8 cellular contexts compared by ENCODE assay signal in the genomic region with DNA sequence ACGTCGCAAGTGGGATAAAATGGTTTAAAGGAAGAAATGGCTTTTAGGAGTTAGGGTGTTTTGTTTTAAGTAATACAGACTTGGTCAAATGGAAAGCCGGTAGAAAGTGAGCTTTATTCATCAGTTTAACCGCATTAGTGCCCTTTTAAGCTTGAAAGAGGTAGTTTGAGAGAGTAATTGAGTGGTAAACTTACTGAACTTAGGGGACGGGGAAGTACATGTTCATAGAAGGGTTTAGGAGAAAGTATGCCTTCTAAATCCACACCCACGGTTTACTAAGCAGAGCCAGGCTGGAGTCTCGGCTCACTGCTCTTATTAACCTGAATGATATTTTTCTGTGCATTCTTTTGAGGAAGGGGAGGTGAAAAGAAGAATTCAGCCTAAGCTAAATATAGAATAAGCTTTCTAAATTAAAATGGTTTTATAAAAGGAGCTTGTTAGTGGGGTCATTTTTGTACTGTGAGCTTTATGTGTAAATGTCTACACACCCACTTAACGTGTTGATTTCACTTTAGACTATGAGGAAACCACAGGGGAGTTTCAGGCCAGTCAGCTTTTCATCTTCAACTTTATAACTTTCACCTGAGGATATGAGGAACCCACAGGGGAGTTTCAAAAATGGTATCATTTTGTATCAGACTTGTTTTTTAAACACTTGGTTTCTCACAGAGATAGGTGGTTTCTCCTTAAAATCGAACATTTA. TPM values are rescaled to one million over a fixed set of nuclear protein-coding genes. Genes with fewer than 3 reads are reported as not detected.
DNase-seq lines count a peak whose midpoint lies in the region; ATAC-seq and TF ChIP-seq lines count a peak whose summit lies in the region.
"Not testable (repeated sequence)": the region's sequence is repeated elsewhere in the genome, so short reads cannot be mapped to it uniquely, and the experiment has no call there.

No MANE protein-coding gene starts in this region.

- not testable (repeated sequence) for H3K9me3 Mint-ChIP-seq in activated T-cell treated with anti-CD3 and anti-CD28 coated beads, Interleukin-2, amount 50 U/mL, for 24 hours; central memory CD8-positive, alpha-beta T cell

- H3K27me3 ChIP-seq in left lung: not testable (repeated sequence)

- H3K4me3 Mint-ChIP-seq in activated T-cell treated with anti-CD3 and anti-CD28 coated beads, Interleukin-2, amount 50 U/mL, for 24 hours: peak overlapping the region; percentile 66
- peak overlapping the region; percentile 76 for H3K4me3 Mint-ChIP-seq in central memory CD8-positive, alpha-beta T cell

- H3K4me1 ChIP-seq in left lung: not testable (repeated sequence)

- ATAC-seq in GM19463 (IDR thresholded peaks at IDR 0.05; ENCODE audit: unreplicated experiment) (peak; percentile 63), HG02885 (IDR thresholded peaks at IDR 0.05; ENCODE audit: poor library complexity, unreplicated experiment) (peak; percentile 65), left lung (peak; percentile 25)
- ATAC-seq in central memory CD8-positive, alpha-beta T cell (replicated peaks; ENCODE audit: extremely low read depth, poor library complexity, severe bottlenecking): peak; percentile 47

- not testable (repeated sequence) for H3K36me3 Mint-ChIP-seq in activated T-cell treated with anti-CD3 and anti-CD28 coated beads, Interleukin-2, amount 50 U/mL, for 24 hours (ENCODE audit: low read depth); central memory CD8-positive, alpha-beta T cell (ENCODE audit: insufficient read depth)

- not testable (repeated sequence) for TF ChIP-seq CTCF in AG09309 (IDR thresholded peaks at IDR 0.05; ENCODE audit: control insufficient read depth, insufficient read depth, low read depth, low read length, missing control alignments); NB4 (IDR thresholded peaks at IDR 0.05; ENCODE audit: low read depth, low read length); left lung (IDR thresholded peaks at IDR 0.05)

- H3K4me1 Mint-ChIP-seq in activated T-cell treated with anti-CD3 and anti-CD28 coated beads, Interleukin-2, amount 50 U/mL, for 24 hours (ENCODE audit: low read depth): not testable (repeated sequence)
- peaks cover 11% of the 10 kb centered on the region for H3K4me1 Mint-ChIP-seq in central memory CD8-positive, alpha-beta T cell

- H3K9me3 ChIP-seq in left lung: not testable (repeated sequence)

- not testable (repeated sequence) for H3K36me3 ChIP-seq in left lung

- H3K27ac Mint-ChIP-seq in activated T-cell treated with anti-CD3 and anti-CD28 coated beads, Interleukin-2, amount 50 U/mL, for 24 hours: peak overlapping the region; percentile 94
- H3K27ac Mint-ChIP-seq in central memory CD8-positive, alpha-beta T cell (ENCODE audit: low read depth): peak overlapping the region; percentile 92

- H3K27ac ChIP-seq in left lung: peak overlapping the region; percentile 44 to 50

- TF ChIP-seq POLR2A in NB4 (IDR thresholded peaks at IDR 0.05; ENCODE audit: extremely low read depth, insufficient read length): not testable (repeated sequence)

- H3K4me3 ChIP-seq in AG09309 (ENCODE audit: control insufficient read depth, low read depth, low read length) (peak overlapping the region; percentile 22), NB4 (ENCODE audit: low read depth, low read length) (peak overlapping the region; percentile 50), left lung (peak overlapping the region in 1 of 2 donors; percentile 39)

- H3K27me3 Mint-ChIP-seq in activated T-cell treated with anti-CD3 and anti-CD28 coated beads, Interleukin-2, amount 50 U/mL, for 24 hours; central memory CD8-positive, alpha-beta T cell: not testable (repeated sequence)

- intact Hi-C loops in left lung (cut with DNase I): not testable (repeated sequence)

- not testable (repeated sequence) for DNase-seq in AG09309 (ENCODE audit: low read depth); NB4 (ENCODE audit: low read depth); activated T-cell treated with anti-CD3 and anti-CD28 coated beads, Interleukin-2, amount 50 U/mL, for 24 hours; central memory CD8-positive, alpha-beta T cell (ENCODE audit: low spot score in 2 of 2); left lung
- peak; percentile 26 for DNase-seq in stimulated activated CD4-positive, alpha-beta T cell treated with anti-CD3 and anti-CD28 coated beads, Interleukin-15, amount 100 ng/mL, for 24 hours

RNA-seq across cellular contexts. Expression of gene GOLGA8M, which starts 26.5 kb away (rescaled TPM):
- 1 to 10 TPM; 1.5 to 2.0 TPM for total RNA-seq in left lung
